Comparison of ENCODE assay signal across 8 cellular contexts in genomic region chr6:142886431-142887170, GRCh38. TPM values are rescaled to one million over a fixed set of nuclear protein-coding genes. Genes with fewer than 3 reads are reported as not detected.
A peak's percentile ranks its signal among the peaks of the same experiment; 100 is the strongest.
DNase-seq lines count a peak whose midpoint lies in the region; ATAC-seq and TF ChIP-seq lines count a peak whose summit lies in the region.

No MANE protein-coding gene starts in this region.

- peaks cover 15% of the 10 kb centered on the region for H3K4me1 ChIP-seq in parathyroid adenoma

- H3K4me3 ChIP-seq in epithelial cell of esophagus (ENCODE audit: low read length) (no peak overlapping the region), parathyroid adenoma (ENCODE audit: low read depth, low read length) (no peak overlapping the region)

- no peaks in the 10 kb centered on the region for H3K36me3 ChIP-seq in parathyroid adenoma (ENCODE audit: control insufficient read depth, insufficient read depth, low read length)

- DNase-seq in DMS53 treated with DMSO at 0.1 percent for 48 hours (lab: John Stamatoyannopoulos, UW; ENCODE audit: unreplicated experiment): peak; percentile 19
- DNase-seq in RPMI7951 (ENCODE audit: low read depth): peak; percentile 57
- peak; percentile 64 for DNase-seq in epithelial cell of esophagus (ENCODE audit: low read depth)
- DNase-seq in NCI-H2196 (lab: John Stamatoyannopoulos, UW; ENCODE audit: unreplicated experiment): no peak
- no peak for DNase-seq in T-helper 9 cell

- H3K9me3 ChIP-seq in parathyroid adenoma (ENCODE audit: control insufficient read depth, low read length): no peaks in the 10 kb centered on the region

- peak; percentile 70 for ATAC-seq in GM19328 (IDR thresholded peaks at IDR 0.05; ENCODE audit: unreplicated experiment)
- peak; percentile 60 for ATAC-seq in HG03196 (IDR thresholded peaks at IDR 0.05; ENCODE audit: unreplicated experiment)

- H3K4me2 ChIP-seq in parathyroid adenoma (ENCODE audit: low read length): no peak overlapping the region

- no peak overlapping the region for H3K9ac ChIP-seq in parathyroid adenoma

- H3K27me3 ChIP-seq in parathyroid adenoma (ENCODE audit: control insufficient read depth, insufficient read depth, low read length): no peaks in the 10 kb centered on the region

- no peak overlapping the region for H3K27ac ChIP-seq in parathyroid adenoma

- H3K79me2 ChIP-seq in parathyroid adenoma: peaks cover 16% of the 10 kb centered on the region

- peak; percentile 31 for TF ChIP-seq CTCF in epithelial cell of esophagus (IDR thresholded peaks at IDR 0.05; ENCODE audit: insufficient read depth, low read depth, low read length, missing control alignments)
- TF ChIP-seq CTCF in parathyroid adenoma (IDR thresholded peaks at IDR 0.05): peak; percentile 23

- H2AFZ ChIP-seq in parathyroid adenoma: no peak overlapping the region

RNA-seq across cellular contexts. Expression of gene HIVEP2, which starts 58.4 kb away (rescaled TPM):
- total RNA-seq in RPMI7951 (2014; rRNA removed; shearing (Covaris generic)): 7.3 and 8.8 TPM in 2 replicates

Comparison
In these comparisons a context has a peak if more than half of its experiments do, and no peak if none do; other contexts are left out.
1. DNase-seq: peak in DMS53 treated with DMSO at 0.1 percent for 48 hours (single experiment), RPMI7951 (single experiment) and epithelial cell of esophagus (single experiment); none in NCI-H2196 (single experiment) and T-helper 9 cell (single experiment).